ENCODE assay signal across 10 cellular contexts in the genomic region with DNA sequence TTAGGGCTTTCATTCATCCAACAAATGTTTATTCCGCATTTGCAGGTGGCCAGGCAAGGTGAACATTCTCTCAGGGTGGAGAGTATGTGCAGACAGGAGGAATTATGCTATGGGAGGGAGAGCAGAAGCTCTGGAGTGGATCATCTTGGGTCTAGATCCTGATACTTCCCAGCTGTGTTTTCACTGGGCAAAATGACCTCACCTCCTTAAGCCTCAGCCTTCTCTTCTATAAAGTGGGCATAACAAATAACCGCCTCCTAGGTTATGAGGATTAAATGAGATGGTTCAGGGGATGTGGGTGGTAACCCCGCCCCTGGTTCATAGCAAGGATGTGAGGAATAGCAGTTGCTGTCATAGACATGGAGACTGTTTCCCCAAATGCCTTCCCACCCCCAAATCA. TPM values are rescaled to one million over a fixed set of nuclear protein-coding genes. Genes with fewer than 3 reads are reported as not detected.
A peak's percentile ranks its signal among the peaks of the same experiment; 100 is the strongest.
DNase-seq lines count a peak whose midpoint lies in the region; ATAC-seq and TF ChIP-seq lines count a peak whose summit lies in the region.
"Had no signal": no experiment of that assay in that cellular context is flagged by ENCODE, and none has a peak within 500 bp of the region (broad histone marks: within the 10 kb centered on the region; RNA-seq: fewer than 3 reads in every experiment).

No MANE protein-coding gene starts in this region.

- H3K4me1 Mint-ChIP-seq in H9, result peaks cover 27 to 31% of the 10 kb centered on the region in 2 experiments
- peaks cover 10% of the 10 kb centered on the region for H3K4me1 Mint-ChIP-seq in activated T-helper 17 cell treated with anti-CD3 and anti-CD28 coated beads, Interleukin-2, amount 50 U/mL, for 72 hours
- peaks cover 19% of the 10 kb centered on the region for H3K4me1 Mint-ChIP-seq in progenitor cell of endocrine pancreas (ENCODE audit: low read depth)

- H2BK15ac ChIP-seq in H9 (ENCODE audit: low read depth, low read length), result no peak overlapping the region

- H3K36me3 Mint-ChIP-seq in H9 (ENCODE audit: insufficient read depth in 1 of 3, low read depth in 3 of 3) (peaks cover 0 to 4% (median 3%) of the 10 kb centered on the region in 3 experiments; a peak in 2 of 7 replicates), progenitor cell of endocrine pancreas (ENCODE audit: insufficient read depth) (no peaks in the 10 kb centered on the region)
- no peaks in the 10 kb centered on the region for H3K36me3 Mint-ChIP-seq in activated T-helper 17 cell treated with anti-CD3 and anti-CD28 coated beads, Interleukin-2, amount 50 U/mL, for 72 hours (ENCODE audit: low read depth)

- WGBS in H9 (ENCODE audit: extremely low coverage, insufficient read length, low lambda C conversion rate), result no CpG with 5 or more reads among the region's 3 CpGs
- WGBS in iPS DF 6.9 (ENCODE audit: insufficient coverage, insufficient read length), result no CpG with 5 or more reads among the region's 3 CpGs

- H3K27ac Mint-ChIP-seq in H9 (no peak overlapping the region), progenitor cell of endocrine pancreas (peak overlapping the region; percentile 96)
- H3K27ac Mint-ChIP-seq in activated T-helper 17 cell treated with anti-CD3 and anti-CD28 coated beads, Interleukin-2, amount 50 U/mL, for 72 hours, result no peak overlapping the region

- peaks cover 21% of the 10 kb centered on the region for H3K23me2 ChIP-seq in H9 (ENCODE audit: insufficient read length, low read depth, low read length, poor library complexity, severe bottlenecking)

- H2BK120ac ChIP-seq in H9 (ENCODE audit: low read depth, low read length, poor library complexity, severe bottlenecking), result no peak overlapping the region

- peaks cover 0 to 5% of the 10 kb centered on the region in 2 experiments; a peak in 2 of 5 replicates for H3K9me3 Mint-ChIP-seq in H9
- no peaks in the 10 kb centered on the region for H3K9me3 Mint-ChIP-seq in activated T-helper 17 cell treated with anti-CD3 and anti-CD28 coated beads, Interleukin-2, amount 50 U/mL, for 72 hours
- H3K9me3 Mint-ChIP-seq in progenitor cell of endocrine pancreas (ENCODE audit: low read depth), result no peaks in the 10 kb centered on the region

- no peak overlapping the region for H2BK5ac ChIP-seq in H9 (ENCODE audit: insufficient read length, low read length)

- peaks cover 58% of the 10 kb centered on the region for H3K27me3 Mint-ChIP-seq in H9 (ENCODE audit: low read depth)
- peaks cover 54% of the 10 kb centered on the region for H3K27me3 Mint-ChIP-seq in activated T-helper 17 cell treated with anti-CD3 and anti-CD28 coated beads, Interleukin-2, amount 50 U/mL, for 72 hours
- H3K27me3 Mint-ChIP-seq in progenitor cell of endocrine pancreas, result peaks cover 37% of the 10 kb centered on the region

- no peaks in the 10 kb centered on the region for H3K36me3 ChIP-seq in iPS DF 6.9 (ENCODE audit: control insufficient read depth, insufficient read depth, low read length)

- H3K18ac ChIP-seq in H9 (ENCODE audit: insufficient read length, low read depth, low read length), result no peak overlapping the region

- H3K79me2 ChIP-seq in H9 (ENCODE audit: insufficient read depth, low read length), result no peaks in the 10 kb centered on the region

- no peak overlapping the region for H3K23ac ChIP-seq in H9 (ENCODE audit: insufficient read length, low read depth, low read length)

- no peak overlapping the region for H3K9ac ChIP-seq in H9 (ENCODE audit: extremely low read depth, insufficient read length, low read length)

- no peak overlapping the region for H3K56ac ChIP-seq in H9 (ENCODE audit: insufficient read length, low read depth, low read length)

- H3K27ac ChIP-seq in H9 (ENCODE audit: insufficient read length, low read depth, low read length) (no peak overlapping the region), iPS DF 6.9 (ENCODE audit: low read length) (no peak overlapping the region)

- no peak for TF ChIP-seq CTCF in H9 (conservative IDR thresholded peaks at IDR 0.05)
- TF ChIP-seq CTCF in progenitor cell of endocrine pancreas (IDR thresholded peaks at IDR 0.05; ENCODE audit: unreplicated experiment), result no peak

- H3K4me3 Mint-ChIP-seq in H9, result peak overlapping the region; percentile 81 to 95; a peak in 4 of 5 replicates
- H3K4me3 Mint-ChIP-seq in activated T-helper 17 cell treated with anti-CD3 and anti-CD28 coated beads, Interleukin-2, amount 50 U/mL, for 72 hours, result peak overlapping the region; percentile 34
- peak overlapping the region; percentile 91 for H3K4me3 Mint-ChIP-seq in progenitor cell of endocrine pancreas (ENCODE audit: low read depth)

- H3K4me3 ChIP-seq in iPS DF 6.9 (ENCODE audit: low read length), result peak overlapping the region; percentile 81; the same call in 1 of the 2 replicates

- H3K9me3 ChIP-seq in H9 (ENCODE audit: control insufficient read depth, low read depth, low read length) (no peaks in the 10 kb centered on the region), iPS DF 6.9 (ENCODE audit: control insufficient read depth, insufficient read depth, low read length) (no peaks in the 10 kb centered on the region)

- no peak overlapping the region for H4K8ac ChIP-seq in H9 (replicated peaks; ENCODE audit: insufficient read length, low read depth, low read length)

- H3K4me2 ChIP-seq in H9 (ENCODE audit: insufficient read depth, insufficient read length, low read length), result peak overlapping the region; percentile 74

- H2BK20ac ChIP-seq in H9 (ENCODE audit: low read depth, low read length, poor library complexity, severe bottlenecking), result no peak overlapping the region

- H3K79me1 ChIP-seq in H9 (ENCODE audit: insufficient read depth, low read depth, low read length, poor library complexity, severe bottlenecking), result no peaks in the 10 kb centered on the region

- H3T11ph ChIP-seq in H9 (ENCODE audit: low read length), result no peak overlapping the region

- no peak overlapping the region for H2AFZ ChIP-seq in H9 (ENCODE audit: low read length)

- H2AK5ac ChIP-seq in H9 (ENCODE audit: insufficient read length, low read length), result no peak overlapping the region

- H3K4me1 ChIP-seq in H9 (ENCODE audit: insufficient read depth, low read length) (no peaks in the 10 kb centered on the region), iPS DF 6.9 (ENCODE audit: control insufficient read depth, insufficient read depth, low read length) (peaks cover 2% of the 10 kb centered on the region)

- DNase-seq in H9, result no peak
- DNase-seq in iPS DF 6.9 (ENCODE audit: low read depth, low spot score), result no peak
- no peak for DNase-seq in progenitor cell of endocrine pancreas (ENCODE audit: low spot score, unreplicated experiment)
- DNase-seq in LoVo (ENCODE audit: low spot score), result no peak
- DNase-seq in activated CD8-positive, alpha-beta memory T cell treated with anti-CD3 and anti-CD28 coated beads for 24 hours, result no peak
- DNase-seq: activated T-cell treated with anti-CD3 and anti-CD28 coated beads for 4 hours, T-helper 9 cell had no signal

- no peak overlapping the region for H4K91ac ChIP-seq in H9 (ENCODE audit: insufficient read length, low read depth, low read length)

- H2BK12ac ChIP-seq in H9 (ENCODE audit: insufficient read length, low read depth, low read length), result no peak overlapping the region

- H3K14ac ChIP-seq in H9 (ENCODE audit: insufficient read depth, low read length), result no peak overlapping the region

- no peak overlapping the region for H4K5ac ChIP-seq in H9 (ENCODE audit: insufficient read length, low read depth, low read length)

- H3K27me3 ChIP-seq in H9 (ENCODE audit: insufficient read depth, low read length), result no peaks in the 10 kb centered on the region; the same call in 1 of the 2 replicates
- no peaks in the 10 kb centered on the region; the same call in 1 of the 2 replicates for H3K27me3 ChIP-seq in iPS DF 6.9 (ENCODE audit: control insufficient read depth, insufficient read depth, low read length)

- H3K4ac ChIP-seq in H9 (ENCODE audit: low read depth, low read length), result no peak overlapping the region

- no peak for ATAC-seq in activated T-helper 17 cell treated with anti-CD3 and anti-CD28 coated beads, Interleukin-2, amount 50 U/mL, for 72 hours (replicated peaks)
- ATAC-seq in esophagus mucosa, result no peak
- ATAC-seq in HG03521 (IDR thresholded peaks at IDR 0.05; ENCODE audit: unreplicated experiment), result no peak

- H4K20me1 ChIP-seq in H9 (ENCODE audit: control insufficient read depth, insufficient read depth, insufficient read length), result no peaks in the 10 kb centered on the region

RNA-seq across cellular contexts. Expression of a gene that starts 1.7 kb away (rescaled TPM):
- 4.6 and 4.8 TPM in 2 replicates for total RNA-seq in H9 (2021)
- total RNA-seq in activated T-helper 17 cell treated with anti-CD3 and anti-CD28 coated beads, Interleukin-2, amount 50 U/mL, for 72 hours, result not detected
- total RNA-seq in progenitor cell of endocrine pancreas, result 14.8 and 14.9 TPM in 2 replicates
- 22.5 TPM for total RNA-seq in esophagus mucosa

Comparison
In these comparisons a context has a peak if more than half of its experiments do, and no peak if none do; other contexts are left out.
1. H3K4me3 Mint-ChIP-seq: peak in every context shown above with its lines; median percentile 91 in progenitor cell of endocrine pancreas; 88 in H9; 34 in activated T-helper 17 cell treated with anti-CD3 and anti-CD28 coated beads, Interleukin-2, amount 50 U/mL, for 72 hours.